8 cellular contexts compared by ENCODE assay signal in genomic region chr7:6008668-6009611, GRCh38. TPM values are rescaled to one million over a fixed set of nuclear protein-coding genes. Genes with fewer than 3 reads are reported as not detected.
DNase-seq lines count a peak whose midpoint lies in the region; ATAC-seq and TF ChIP-seq lines count a peak whose summit lies in the region.

Gene AIMP2, plus strand, starts transcription at chr7:6009272. Its CDS starts 92 bp downstream, at chr7:6009364.
A gene with protein sequence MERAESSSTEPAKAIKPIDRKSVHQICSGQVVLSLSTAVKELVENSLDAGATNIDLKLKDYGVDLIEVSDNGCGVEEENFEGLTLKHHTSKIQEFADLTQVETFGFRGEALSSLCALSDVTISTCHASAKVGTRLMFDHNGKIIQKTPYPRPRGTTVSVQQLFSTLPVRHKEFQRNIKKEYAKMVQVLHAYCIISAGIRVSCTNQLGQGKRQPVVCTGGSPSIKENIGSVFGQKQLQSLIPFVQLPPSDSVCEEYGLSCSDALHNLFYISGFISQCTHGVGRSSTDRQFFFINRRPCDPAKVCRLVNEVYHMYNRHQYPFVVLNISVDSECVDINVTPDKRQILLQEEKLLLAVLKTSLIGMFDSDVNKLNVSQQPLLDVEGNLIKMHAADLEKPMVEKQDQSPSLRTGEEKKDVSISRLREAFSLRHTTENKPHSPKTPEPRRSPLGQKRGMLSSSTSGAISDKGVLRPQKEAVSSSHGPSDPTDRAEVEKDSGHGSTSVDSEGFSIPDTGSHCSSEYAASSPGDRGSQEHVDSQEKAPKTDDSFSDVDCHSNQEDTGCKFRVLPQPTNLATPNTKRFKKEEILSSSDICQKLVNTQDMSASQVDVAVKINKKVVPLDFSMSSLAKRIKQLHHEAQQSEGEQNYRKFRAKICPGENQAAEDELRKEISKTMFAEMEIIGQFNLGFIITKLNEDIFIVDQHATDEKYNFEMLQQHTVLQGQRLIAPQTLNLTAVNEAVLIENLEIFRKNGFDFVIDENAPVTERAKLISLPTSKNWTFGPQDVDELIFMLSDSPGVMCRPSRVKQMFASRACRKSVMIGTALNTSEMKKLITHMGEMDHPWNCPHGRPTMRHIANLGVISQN (minus strand): TSS chr7:6009049. CDS start chr7:6009019, 30 bp downstream.

- H3K27ac ChIP-seq in GM23338 (ENCODE audit: low read depth) = peak within 1 kb of the TSS; percentile 95
- peak within 1 kb of the TSS; percentile 82 for H3K27ac ChIP-seq in naive thymus-derived CD4-positive, alpha-beta T cell (ENCODE audit: low read depth, low read length)

- peaks cover 59% of the 10 kb centered on the region for H3K79me2 ChIP-seq in GM23338 (replicated peaks; ENCODE audit: insufficient read depth)

- CTCF ChIA-PET in naive thymus-derived CD4-positive, alpha-beta T cell (lab: Charles Lee) = interaction anchor here (0.6 to 1.5 kb wide), 2 partner anchors 17 to 114 kb away, joined by 3 to 4 read pairs; no protein-coding TSS in a partner anchor

- H3K4me1 Mint-ChIP-seq in GM23338 = peaks cover 18% of the 10 kb centered on the region
- peaks cover 7 to 52% (median 33%) of the 10 kb centered on the region in 7 donors for H3K4me1 Mint-ChIP-seq in naive thymus-derived CD4-positive, alpha-beta T cell
- H3K4me1 Mint-ChIP-seq in stimulated activated naive B cell treated with anti-CD40 and anti-IgM and Interleukin-4, amounts not matched to agents 10 μg/mL and 1 μg/mL and 100 μg/mL, for 72 hours = peaks cover 23 to 36% of the 10 kb centered on the region in 2 donors

- no peaks in the 10 kb centered on the region for H3K36me3 ChIP-seq in GM23338 (ENCODE audit: insufficient read depth)
- peaks cover 0 to 7% (median 0%) of the 10 kb centered on the region in 3 experiments for H3K36me3 ChIP-seq in naive thymus-derived CD4-positive, alpha-beta T cell (ENCODE audit: control insufficient read depth in 2 of 3, insufficient read depth in 3 of 3, low read length in 3 of 3)

- H3K4me2 ChIP-seq in GM23338 = peak within 1 kb of the TSS; percentile 88

- peaks cover 16% of the 10 kb centered on the region for H4K20me1 ChIP-seq in GM23338 (replicated peaks; ENCODE audit: insufficient read depth)

- no peaks in the 10 kb centered on the region for H3K9me3 Mint-ChIP-seq in GM23338
- no peaks in the 10 kb centered on the region for H3K9me3 Mint-ChIP-seq in naive thymus-derived CD4-positive, alpha-beta T cell
- no peaks in the 10 kb centered on the region for H3K9me3 Mint-ChIP-seq in stimulated activated naive B cell treated with anti-CD40 and anti-IgM and Interleukin-4, amounts not matched to agents 10 μg/mL and 1 μg/mL and 100 μg/mL, for 72 hours

- H3F3A ChIP-seq in GM23338 (replicated peaks; ENCODE audit: low read depth) = no peaks in the 10 kb centered on the region

- intact Hi-C loops in naive thymus-derived CD4-positive, alpha-beta T cell (cut with micrococcal nuclease) = loop anchor here (1.0 to 10.0 kb wide), 4 partner anchors 17 to 439 kb away; partner anchors contain the start of gene CCZ1 (in 1 of the 2)

- 0 out of 4 replicates have a peak, but pooled peaks of 1 of the 2 experiments have one; percentile 3 for TF ChIP-seq CTCF in GM23338 (conservative IDR thresholded peaks at IDR 0.05; ENCODE audit: low read depth in 2 of 2)

- peak within 1 kb of the TSS; percentile 87 for H3K4me3 Mint-ChIP-seq in GM23338
- H3K4me3 Mint-ChIP-seq in naive thymus-derived CD4-positive, alpha-beta T cell = peak within 1 kb of the TSS; percentile 93 to 99 (median 95)
- H3K4me3 Mint-ChIP-seq in stimulated activated naive B cell treated with anti-CD40 and anti-IgM and Interleukin-4, amounts not matched to agents 10 μg/mL and 1 μg/mL and 100 μg/mL, for 72 hours = peak within 1 kb of the TSS; percentile 84 to 95

- peaks cover 41% of the 10 kb centered on the region for H3K36me3 Mint-ChIP-seq in GM23338 (ENCODE audit: low read depth)
- H3K36me3 Mint-ChIP-seq in naive thymus-derived CD4-positive, alpha-beta T cell = peaks cover 0 to 5% (median 0%) of the 10 kb centered on the region in 5 donors
- peaks cover 8 to 21% of the 10 kb centered on the region in 2 donors for H3K36me3 Mint-ChIP-seq in stimulated activated naive B cell treated with anti-CD40 and anti-IgM and Interleukin-4, amounts not matched to agents 10 μg/mL and 1 μg/mL and 100 μg/mL, for 72 hours

- POLR2A ChIA-PET in naive thymus-derived CD4-positive, alpha-beta T cell (lab: Charles Lee) = interaction anchor here (0.6 to 1.4 kb wide), 3 partner anchors 17 to 46 kb away, joined by 3 read pairs; no protein-coding TSS in a partner anchor

- peaks cover 11% of the 10 kb centered on the region; the same call in 1 of the 2 replicates for H3K4me1 ChIP-seq in GM23338 (ENCODE audit: insufficient read depth)
- peaks cover 0 to 5% of the 10 kb centered on the region in 2 donors for H3K4me1 ChIP-seq in naive thymus-derived CD4-positive, alpha-beta T cell (ENCODE audit: control insufficient read depth in 2 of 2, insufficient read depth in 2 of 2, low read length in 2 of 2)

- H3K27me3 ChIP-seq in GM23338 (ENCODE audit: insufficient read depth) = no peaks in the 10 kb centered on the region
- H3K27me3 ChIP-seq in naive thymus-derived CD4-positive, alpha-beta T cell (ENCODE audit: control insufficient read depth in 2 of 2, insufficient read depth in 2 of 2, low read length in 2 of 2) = no peaks in the 10 kb centered on the region

- no peaks in the 10 kb centered on the region for H3K9me3 ChIP-seq in naive thymus-derived CD4-positive, alpha-beta T cell (ENCODE audit: control insufficient read depth in 2 of 3, low read length in 3 of 3)

- ATAC-seq in GM23338 = peak; percentile 94
- peak; percentile 95 for ATAC-seq in naive thymus-derived CD4-positive, alpha-beta T cell
- ATAC-seq in stimulated activated naive B cell treated with anti-CD40 and anti-IgM and Interleukin-4, amounts not matched to agents 10 μg/mL and 1 μg/mL and 100 μg/mL, for 72 hours (replicated peaks) = peak; percentile 96

- H3K4me3 ChIP-seq in GM23338 = peak within 1 kb of the TSS; percentile 84
- H3K4me3 ChIP-seq in naive thymus-derived CD4-positive, alpha-beta T cell (ENCODE audit: low read length) = peak within 1 kb of the TSS; percentile 99

- DNase-seq in EL = peak; percentile 100
- peak; percentile 99 for DNase-seq in GM23338 (ENCODE audit: low spot score)
- peak; percentile 100 for DNase-seq in LHCN-M2 (ENCODE audit: low read depth)
- DNase-seq in RPMI8226 = peak; percentile 99
- peak; percentile 88 to 92 for DNase-seq in activated T-helper 1 cell treated with anti-CD3 and anti-CD28 coated beads, Interleukin-2, amount 50 U/mL, for 16 hours (ENCODE audit: low read depth in 1 of 2, low spot score in 1 of 2)
- DNase-seq in fibroblast of gingiva (ENCODE audit: low read depth) = peak; percentile 98
- DNase-seq in naive thymus-derived CD4-positive, alpha-beta T cell = peak; percentile 82 to 96 (median 93)
- peak; percentile 97 for DNase-seq in stimulated activated naive B cell treated with anti-CD40 and anti-IgM and Interleukin-4, amounts not matched to agents 10 μg/mL and 1 μg/mL and 100 μg/mL, for 72 hours

- H2AFZ ChIP-seq in GM23338 = no peak within 1 kb of the TSS

- H3K9me2 ChIP-seq in GM23338 (ENCODE audit: insufficient read depth) = no peaks in the 10 kb centered on the region

- peak within 1 kb of the TSS; percentile 97 for H3K27ac Mint-ChIP-seq in GM23338
- H3K27ac Mint-ChIP-seq in naive thymus-derived CD4-positive, alpha-beta T cell = peak within 1 kb of the TSS; percentile 88 to 98 (median 96)
- peak within 1 kb of the TSS; percentile 97 for H3K27ac Mint-ChIP-seq in stimulated activated naive B cell treated with anti-CD40 and anti-IgM and Interleukin-4, amounts not matched to agents 10 μg/mL and 1 μg/mL and 100 μg/mL, for 72 hours

- H3K27me3 Mint-ChIP-seq in GM23338 (ENCODE audit: insufficient read depth, low read depth, poor library complexity) = no peaks in the 10 kb centered on the region
- no peaks in the 10 kb centered on the region for H3K27me3 Mint-ChIP-seq in naive thymus-derived CD4-positive, alpha-beta T cell
- no peaks in the 10 kb centered on the region for H3K27me3 Mint-ChIP-seq in stimulated activated naive B cell treated with anti-CD40 and anti-IgM and Interleukin-4, amounts not matched to agents 10 μg/mL and 1 μg/mL and 100 μg/mL, for 72 hours

TF ChIP-seq in GM23338, 12 proteins besides CTCF, POLR2A, EP300 and RAD21 (continues in another document):
- no peak for TF ChIP-seq STAT1 (IDR thresholded peaks at IDR 0.05; ENCODE audit: unreplicated experiment)
- no peak for TF ChIP-seq NANOG (IDR thresholded peaks at IDR 0.05; ENCODE audit: borderline replicate concordance)
- no peak for TF ChIP-seq ZNF331 (CRISPR knock-in tag; IDR thresholded peaks at IDR 0.05; ENCODE audit: low read depth)
- peak; percentile 90 for TF ChIP-seq CREB1 (CRISPR knock-in tag; IDR thresholded peaks at IDR 0.05; ENCODE audit: low read depth)
- TF ChIP-seq POLR2AphosphoS5 (IDR thresholded peaks at IDR 0.05; ENCODE audit: low read depth) = peak; percentile 98

RNA-seq across cellular contexts. Expression of gene AIMP2, which starts in this region (rescaled TPM):
- 88.3 and 113 TPM in 2 replicates for total RNA-seq in GM23338 (2014; rRNA removed; shearing (Covaris generic))
- polyA plus RNA-seq in GM23338 (2016; fragmentation: Nextera tagmentation; extraction: Ambion mirVana) = 69.7 and 86.6 TPM in 2 replicates
- 96.2 and 101 TPM in 2 replicates for total RNA-seq in LHCN-M2 (2014; rRNA removed)
- 52.9 TPM for polyA plus RNA-seq in LHCN-M2 (2012)
- 10 to 100 TPM in 3 of 5 experiments, 1 to 10 TPM in 2; 5.0 to 37.9 (median 11.8) TPM for total RNA-seq in naive thymus-derived CD4-positive, alpha-beta T cell
- 10 to 100 TPM; 17.8 to 25.9 TPM for polyA plus RNA-seq in naive thymus-derived CD4-positive, alpha-beta T cell

RNA-seq across cellular contexts. Expression of the second gene that starts in this region (rescaled TPM):
- total RNA-seq in GM23338 (2014; rRNA removed; shearing (Covaris generic)) = 13.9 and 15.6 TPM in 2 replicates
- polyA plus RNA-seq in GM23338 (2016; fragmentation: Nextera tagmentation; extraction: Ambion mirVana) = 4.3 and 5.2 TPM in 2 replicates
- 24.8 and 28.1 TPM in 2 replicates for total RNA-seq in LHCN-M2 (2014; rRNA removed)
- 7.0 TPM for polyA plus RNA-seq in LHCN-M2 (2012)
- total RNA-seq in naive thymus-derived CD4-positive, alpha-beta T cell = 10 to 100 TPM; 12.5 to 26.3 (median 23.5) TPM
- polyA plus RNA-seq in naive thymus-derived CD4-positive, alpha-beta T cell = 10 to 100 TPM in 1 of 2 donors, 1 to 10 TPM in 1; 8.4 to 18.6 TPM

Comparison
In these comparisons a context has a peak if more than half of its experiments do, and no peak if none do; other contexts are left out.
1. Peak in every context shown above with its lines: DNase-seq, ATAC-seq, H3K4me3 ChIP-seq and H3K27ac ChIP-seq.